8 cellular contexts compared by ENCODE assay signal in the genomic region with DNA sequence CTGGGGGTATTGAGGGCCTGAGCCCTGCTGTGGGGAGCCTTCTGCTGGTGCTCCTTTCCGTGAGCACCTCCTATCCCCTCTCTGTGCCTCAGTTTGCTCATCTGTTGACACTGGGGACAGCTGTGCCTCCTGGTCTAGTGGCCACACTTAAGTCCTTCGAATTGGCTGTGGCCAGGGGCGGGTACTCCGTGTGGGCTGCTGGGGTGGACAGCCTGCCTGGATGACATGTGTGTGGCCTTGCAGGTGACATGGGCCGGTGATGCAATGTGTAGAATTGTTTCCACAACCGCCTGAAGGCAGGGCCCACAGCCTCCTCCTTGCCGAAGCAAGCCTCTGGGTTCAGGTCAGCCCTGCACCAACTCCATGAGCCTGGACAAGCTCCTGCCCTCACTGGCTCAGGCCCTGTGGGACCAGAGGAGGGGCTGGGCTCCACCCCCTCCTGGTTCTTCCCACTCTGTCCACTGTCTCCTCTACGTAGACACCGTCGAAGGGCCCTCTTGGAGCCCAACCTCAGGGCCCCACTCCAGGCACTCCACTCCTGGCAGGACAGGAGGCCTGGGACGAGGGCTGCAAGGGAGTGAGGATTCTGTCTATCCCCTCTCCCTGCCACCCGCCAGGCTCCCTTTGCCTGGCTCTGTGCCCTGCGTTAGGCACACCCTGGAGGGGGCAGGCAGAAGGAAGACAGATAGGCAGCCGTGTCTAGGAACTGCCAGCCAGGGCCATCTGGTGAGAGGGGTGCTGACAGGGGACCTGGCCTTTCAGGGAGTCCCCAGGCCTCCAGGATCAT. TPM values are rescaled to one million over a fixed set of nuclear protein-coding genes. Genes with fewer than 3 reads are reported as not detected.
A peak's percentile ranks its signal among the peaks of the same experiment; 100 is the strongest.
DNase-seq lines count a peak whose midpoint lies in the region; ATAC-seq, FAIRE-seq and TF ChIP-seq lines count a peak whose summit lies in the region.

No MANE protein-coding gene starts in this region.

- intact Hi-C loops in lower lobe of right lung (cut with DNase I) = no loop called here
- intact Hi-C loops in upper lobe of right lung (cut with DNase I) = no loop called here

- no peaks in the 10 kb centered on the region for H3K36me3 ChIP-seq in GM06990 (ENCODE audit: control insufficient read depth, insufficient read depth, low read length)
- H3K36me3 ChIP-seq in OCI-LY3 (replicated peaks; ENCODE audit: low read depth, low read length) = no peaks in the 10 kb centered on the region
- H3K36me3 ChIP-seq in bronchial epithelial cell (ENCODE audit: control insufficient read depth, insufficient read depth, low read length) = peaks cover 18% of the 10 kb centered on the region
- no peaks in the 10 kb centered on the region for H3K36me3 ChIP-seq in lower lobe of right lung
- H3K36me3 ChIP-seq in upper lobe of right lung = no peaks in the 10 kb centered on the region

- H3K79me2 ChIP-seq in OCI-LY3 (ENCODE audit: low read length) = no peaks in the 10 kb centered on the region

- peak overlapping the region; percentile 35; the same call in 1 of the 2 replicates for H3K9ac ChIP-seq in OCI-LY3 (ENCODE audit: low read length)

- no peak for TF ChIP-seq CTCF in GM06990 (IDR thresholded peaks at IDR 0.05; ENCODE audit: insufficient read depth, low read length, poor library complexity, severe bottlenecking)
- no peak for TF ChIP-seq CTCF in OCI-LY3 (IDR thresholded peaks at IDR 0.05; ENCODE audit: low read depth, low read length)
- no peak for TF ChIP-seq CTCF in bronchial epithelial cell (IDR thresholded peaks at IDR 0.05; ENCODE audit: insufficient read depth, low read length, severe bottlenecking)
- no peak for TF ChIP-seq CTCF in lower lobe of right lung (IDR thresholded peaks at IDR 0.05)
- no peak for TF ChIP-seq CTCF in upper lobe of right lung (IDR thresholded peaks at IDR 0.05)

- H3K9me3 ChIP-seq in OCI-LY3 (ENCODE audit: insufficient read depth, low read length) (no peaks in the 10 kb centered on the region), lower lobe of right lung (no peaks in the 10 kb centered on the region), upper lobe of right lung (no peaks in the 10 kb centered on the region)

- DNase-seq in GM06990 (ENCODE audit: extremely low read depth, insufficient read length) (peak; percentile 16), bronchial epithelial cell (ENCODE audit: low read depth) (peak; percentile 25), lower lobe of right lung (peak; percentile 74), upper lobe of right lung (peak; percentile 82), NCI-H345 treated with DMSO at 0.1 percent for 48 hours (lab: John Stamatoyannopoulos, UW; ENCODE audit: unreplicated experiment) (no peak), 8988T (no peak)

- no peak overlapping the region for H2AFZ ChIP-seq in OCI-LY3 (ENCODE audit: low read depth, low read length)

- H3K4me1 ChIP-seq in OCI-LY3 (ENCODE audit: low read length) (peaks cover 46% of the 10 kb centered on the region), lower lobe of right lung (peaks cover 76% of the 10 kb centered on the region), upper lobe of right lung (peaks cover 68% of the 10 kb centered on the region)

- H3K27ac ChIP-seq in OCI-LY3 (ENCODE audit: low read length) (peak overlapping the region; percentile 2; the same call in 1 of the 2 replicates), lower lobe of right lung (peak overlapping the region; percentile 87), upper lobe of right lung (peak overlapping the region; percentile 87)

- peak overlapping the region; percentile 61 for H3K4me3 ChIP-seq in GM06990 (replicated peaks; ENCODE audit: low read depth, low read length)
- H3K4me3 ChIP-seq in OCI-LY3 (ENCODE audit: low read length) = peak overlapping the region; percentile 70
- H3K4me3 ChIP-seq in bronchial epithelial cell (ENCODE audit: low read depth, low read length) = peak overlapping the region; percentile 82
- peak overlapping the region; percentile 72 for H3K4me3 ChIP-seq in lower lobe of right lung
- peak overlapping the region; percentile 75 for H3K4me3 ChIP-seq in upper lobe of right lung

- H3K4me2 ChIP-seq in OCI-LY3 (ENCODE audit: low read length) = peak overlapping the region; percentile 61

- no peaks in the 10 kb centered on the region for H3K27me3 ChIP-seq in GM06990 (replicated peaks; ENCODE audit: control insufficient read depth, insufficient read depth, low read length)
- no peaks in the 10 kb centered on the region for H3K27me3 ChIP-seq in OCI-LY3 (ENCODE audit: low read depth, low read length)
- H3K27me3 ChIP-seq in bronchial epithelial cell (ENCODE audit: control insufficient read depth, insufficient read depth, low read length) = no peaks in the 10 kb centered on the region
- no peaks in the 10 kb centered on the region for H3K27me3 ChIP-seq in lower lobe of right lung (ENCODE audit: low read depth)
- H3K27me3 ChIP-seq in upper lobe of right lung = no peaks in the 10 kb centered on the region

- ATAC-seq in lower lobe of right lung = peak; percentile 5 to 7
- peak; percentile 34 for ATAC-seq in upper lobe of right lung
- no peak for ATAC-seq in GM18861 (IDR thresholded peaks at IDR 0.05; ENCODE audit: unreplicated experiment)

- no peak for FAIRE-seq in bronchial epithelial cell (lab: Jason Lieb, UNC)

- H4K20me1 ChIP-seq in OCI-LY3 (ENCODE audit: insufficient read depth, low read length) = no peaks in the 10 kb centered on the region

RNA-seq across cellular contexts. Expression of a gene that starts 1.2 kb away (rescaled TPM):
- total RNA-seq in bronchial epithelial cell (31.1 and 86.3 TPM in 2 replicates), lower lobe of right lung (102 TPM), upper lobe of right lung (99.0 TPM)

RNA-seq across cellular contexts. Expression of a gene that starts 38.0 kb away (rescaled TPM):
- total RNA-seq in bronchial epithelial cell = 43.4 and 64.5 TPM in 2 replicates
- 36.7 TPM for total RNA-seq in lower lobe of right lung
- 43.4 TPM for total RNA-seq in upper lobe of right lung

RNA-seq across cellular contexts. Expression of a gene that starts 49.5 kb away (rescaled TPM):
- total RNA-seq in bronchial epithelial cell (71.9 and 113 TPM in 2 replicates), lower lobe of right lung (279 TPM), upper lobe of right lung (286 TPM)

Comparison
In these comparisons a context has a peak if more than half of its experiments do, and no peak if none do; other contexts are left out.
1. DNase-seq: peak in GM06990 (single experiment), bronchial epithelial cell (single experiment), lower lobe of right lung (single experiment) and upper lobe of right lung (single experiment); none in NCI-H345 treated with DMSO at 0.1 percent for 48 hours (single experiment) and 8988T (single experiment).
2. H3K27ac ChIP-seq: peak in every context shown above with its lines; median percentile 87 in lower lobe of right lung; 87 in upper lobe of right lung; 2 in OCI-LY3.
3. Peak in every context shown above with its lines, with median percentiles within 50 percentile points of each other: H3K4me3 ChIP-seq.